Comparison of ENCODE assay signal across 16 cellular contexts in genomic region chr9:115498338-115498737, GRCh38.
DNase-seq lines count a peak whose midpoint lies in the region; ATAC-seq and TF ChIP-seq lines count a peak whose summit lies in the region.
"Had no signal": no experiment of that assay in that cellular context is flagged by ENCODE, and none has a peak within 500 bp of the region (broad histone marks: within the 10 kb centered on the region; RNA-seq: fewer than 3 reads in every experiment).

No MANE protein-coding gene starts in this region.

- no peak overlapping the region for H3K4me3 ChIP-seq in RWPE2 (ENCODE audit: severe bottlenecking)
- H3K4me3 ChIP-seq in tibial artery, result no peak overlapping the region
- H3K4me3 ChIP-seq: BLaER1 treated with 17β-estradiol and CSF1 and Interleukin-3, amounts not matched to agents 10 nM and 100 nM; K562; SJCRH30 had no signal

- no peaks in the 10 kb centered on the region for H3K4me1 ChIP-seq in RWPE2 (ENCODE audit: insufficient read depth, poor library complexity, severe bottlenecking)
- no peaks in the 10 kb centered on the region for H3K4me1 ChIP-seq in foreskin keratinocyte
- peaks cover 0 to 47% (median 15%) of the 10 kb centered on the region in 4 donors for H3K4me1 ChIP-seq in tibial artery
- H3K4me1 ChIP-seq: BLaER1 treated with 17β-estradiol and CSF1 and Interleukin-3, amounts not matched to agents 10 nM and 100 nM had no signal

- DNase-seq in HPDE6-E6E7 (ENCODE audit: extremely low spot score) (peak; percentile 22), RWPE2 (ENCODE audit: low spot score) (no peak), foreskin keratinocyte (peak; percentile 40 to 55), tibial artery (no peak), NCI-H187 (lab: John Stamatoyannopoulos, UW) (no peak)
- DNase-seq: DMS 273 treated with DMSO at 0.1 percent for 48 hours, H9, MM.1S, NCI-H1930, NCI-H2171, NCI-H774, SJCRH30 had no signal

- TF ChIP-seq CTCF in RWPE2 (IDR thresholded peaks at IDR 0.05; ENCODE audit: poor library complexity, severe bottlenecking), result no peak
- TF ChIP-seq CTCF in foreskin keratinocyte (conservative IDR thresholded peaks at IDR 0.05), result no peak
- no peak for TF ChIP-seq CTCF in tibial artery (IDR thresholded peaks at IDR 0.05)

- H3K36me3 ChIP-seq in RWPE2 (ENCODE audit: low read depth) (no peaks in the 10 kb centered on the region), tibial artery (no peaks in the 10 kb centered on the region)
- H3K36me3 ChIP-seq: BLaER1 treated with 17β-estradiol and CSF1 and Interleukin-3, amounts not matched to agents 10 nM and 100 nM; SJCRH30 had no signal

- peak; percentile 98 for ATAC-seq in RWPE2 (ENCODE audit: low read depth)
- peak; percentile 95 for ATAC-seq in foreskin keratinocyte
- no peak for ATAC-seq in GM21390 (IDR thresholded peaks at IDR 0.05; ENCODE audit: unreplicated experiment)
- ATAC-seq in GM21381 (IDR thresholded peaks at IDR 0.05; ENCODE audit: unreplicated experiment), result no peak
- ATAC-seq: K562 had no signal

- intact Hi-C loops in tibial artery (cut with DNase I; ENCODE audit: low total_unique reads), result loop anchor here (10.0 kb wide), 1 partner anchor 104 kb away; no protein-coding TSS in a partner anchor

- H3K9me3 ChIP-seq in RWPE2 (ENCODE audit: severe bottlenecking) (no peaks in the 10 kb centered on the region), tibial artery (no peaks in the 10 kb centered on the region)
- H3K9me3 ChIP-seq: BLaER1 treated with 17β-estradiol and CSF1 and Interleukin-3, amounts not matched to agents 10 nM and 100 nM; SJCRH30 had no signal

- H3K27ac ChIP-seq in RWPE2 (ENCODE audit: poor library complexity, severe bottlenecking) (no peak overlapping the region), foreskin keratinocyte (no peak overlapping the region), tibial artery (peak overlapping the region; percentile 80 to 86)
- H3K27ac ChIP-seq: BLaER1 treated with 17β-estradiol and CSF1 and Interleukin-3, amounts not matched to agents 10 nM and 100 nM; SJCRH30 had no signal

- H3K27me3 ChIP-seq in RWPE2 (ENCODE audit: insufficient read depth, poor library complexity, severe bottlenecking) (no peaks in the 10 kb centered on the region), foreskin keratinocyte (no peaks in the 10 kb centered on the region), tibial artery (no peaks in the 10 kb centered on the region)
- H3K27me3 ChIP-seq: BLaER1 treated with 17β-estradiol and CSF1 and Interleukin-3, amounts not matched to agents 10 nM and 100 nM; SJCRH30 had no signal

Comparison
In these comparisons a context has a peak if more than half of its experiments do, and no peak if none do; other contexts are left out.
1. DNase-seq: peak in HPDE6-E6E7 (single experiment) and foreskin keratinocyte (2 of 2); none in RWPE2 (single experiment), tibial artery (0 of 2) and NCI-H187 (0 of 2).
2. ATAC-seq: peak in RWPE2 (single experiment) and foreskin keratinocyte (single experiment); none in GM21390 (single experiment) and GM21381 (single experiment).
3. H3K27ac ChIP-seq: peak in tibial artery (2 of 2); none in RWPE2 (single experiment) and foreskin keratinocyte (single experiment).